ENCODE assay signal across 8 cellular contexts in the genomic region with DNA sequence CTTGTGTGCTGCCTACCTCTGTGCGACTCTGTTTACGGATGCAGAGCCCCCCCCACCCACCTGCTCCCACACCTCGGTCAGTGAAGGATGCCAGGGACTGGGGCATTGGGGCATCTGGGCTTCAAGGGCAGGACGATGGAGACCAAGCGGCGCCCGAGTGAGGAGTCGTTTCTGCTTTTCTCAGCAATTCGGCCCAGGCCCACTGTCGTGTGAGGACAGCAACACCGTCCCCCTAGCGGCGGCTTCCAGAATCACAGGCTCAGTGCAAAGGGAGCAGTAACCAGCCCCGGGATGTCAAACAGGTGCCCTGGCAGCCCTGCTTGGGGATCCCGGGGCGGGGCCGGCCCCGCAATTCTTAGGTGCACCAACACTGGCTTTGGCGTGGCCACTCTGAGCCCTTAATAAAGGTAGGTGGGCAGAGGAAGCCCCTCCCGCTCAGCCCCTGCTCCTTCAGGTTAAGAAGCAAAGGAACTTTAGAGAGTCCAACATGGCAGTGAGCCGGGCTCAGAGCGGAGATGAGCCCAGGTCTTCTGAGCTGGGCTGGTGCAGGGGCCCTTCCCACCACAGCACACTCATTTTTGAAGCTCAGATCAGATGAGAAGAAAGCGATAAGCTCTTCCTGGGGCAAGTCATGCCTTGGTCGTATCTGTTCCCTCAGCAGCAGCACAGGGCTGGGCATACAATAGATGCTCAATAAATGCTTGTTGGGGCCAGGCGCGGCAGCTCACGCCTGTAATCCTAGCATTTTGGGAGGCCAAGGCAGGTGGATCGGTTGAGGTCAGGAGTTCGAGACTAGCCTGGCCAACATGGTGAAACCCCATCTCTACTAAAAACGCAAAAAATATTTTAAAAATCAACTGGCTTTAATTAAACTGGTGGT. TPM values are rescaled to one million over a fixed set of nuclear protein-coding genes. Genes with fewer than 3 reads are reported as not detected.
A peak's percentile ranks its signal among the peaks of the same experiment; 100 is the strongest.
DNase-seq lines count a peak whose midpoint lies in the region; ATAC-seq and TF ChIP-seq lines count a peak whose summit lies in the region.

No MANE protein-coding gene starts in this region.

- peak; percentile 83 for ATAC-seq in stimulated activated naive CD8-positive, alpha-beta T cell treated with anti-CD3 and anti-CD28 coated beads, Interleukin-15, Interleukin-2, amounts not matched to agents 100 U/mL and 50 U/mL, for 24 hours
- ATAC-seq in HG03439 (IDR thresholded peaks at IDR 0.05; ENCODE audit: unreplicated experiment): no peak

- TF ChIP-seq CTCF in OCI-LY3 (IDR thresholded peaks at IDR 0.05; ENCODE audit: low read depth, low read length): peak; percentile 61
- TF ChIP-seq CTCF in fibroblast of lung (conservative IDR thresholded peaks at IDR 0.05 in 1 of 2, IDR thresholded peaks at IDR 0.05 in 1 of 2; ENCODE audit: low read depth in 1 of 2, low read length in 2 of 2): peak; percentile 76 to 88
- TF ChIP-seq CTCF in nephron progenitor cell (IDR thresholded peaks at IDR 0.05): peak; percentile 89

- no peak overlapping the region for H2AFZ ChIP-seq in OCI-LY3 (ENCODE audit: low read depth, low read length)
- no peak overlapping the region for H2AFZ ChIP-seq in fibroblast of lung (ENCODE audit: low read length)

- H3K4me2 ChIP-seq in OCI-LY3 (ENCODE audit: low read length) (peak overlapping the region; percentile 62), fibroblast of lung (ENCODE audit: extremely low read depth, insufficient read depth, low read length) (no peak overlapping the region)

- H3K4me1 ChIP-seq in OCI-LY3 (ENCODE audit: low read length): peaks cover 18% of the 10 kb centered on the region
- no peaks in the 10 kb centered on the region for H3K4me1 ChIP-seq in fibroblast of lung (ENCODE audit: control insufficient read depth, extremely low read depth, insufficient read depth, low read length)

- peaks cover 53% of the 10 kb centered on the region for H3K27me3 Mint-ChIP-seq in nephron progenitor cell (ENCODE audit: low read depth, poor library complexity)

- H3K9ac ChIP-seq in OCI-LY3 (ENCODE audit: low read length): no peak overlapping the region
- H3K9ac ChIP-seq in fibroblast of lung (ENCODE audit: insufficient read depth, low read length): no peak overlapping the region

- H3K27ac ChIP-seq in OCI-LY3 (ENCODE audit: low read length) (no peak overlapping the region), fibroblast of lung (ENCODE audit: insufficient read depth, low read length) (no peak overlapping the region)

- H3K79me2 ChIP-seq in OCI-LY3 (ENCODE audit: low read length): no peaks in the 10 kb centered on the region
- no peaks in the 10 kb centered on the region for H3K79me2 ChIP-seq in fibroblast of lung (ENCODE audit: control insufficient read depth, insufficient read depth, low read length)

- peaks cover 44% of the 10 kb centered on the region for H3K27me3 ChIP-seq in OCI-LY3 (ENCODE audit: low read depth, low read length)
- peaks cover 5% of the 10 kb centered on the region for H3K27me3 ChIP-seq in fibroblast of lung (ENCODE audit: control insufficient read depth, insufficient read depth, low read length)

- H3K4me1 Mint-ChIP-seq in nephron progenitor cell: peaks cover 34% of the 10 kb centered on the region

- H3K27ac Mint-ChIP-seq in nephron progenitor cell: no peak overlapping the region

- H3K36me3 ChIP-seq in OCI-LY3 (replicated peaks; ENCODE audit: low read depth, low read length): no peaks in the 10 kb centered on the region
- H3K36me3 ChIP-seq in fibroblast of lung (ENCODE audit: control insufficient read depth, insufficient read depth, low read length): no peaks in the 10 kb centered on the region

- H3K4me3 ChIP-seq in OCI-LY3 (ENCODE audit: low read length): no peak overlapping the region
- no peak overlapping the region for H3K4me3 ChIP-seq in fibroblast of lung (replicated peaks in 1 of 4; ENCODE audit: control extremely low read depth in 1 of 4, insufficient read depth in 1 of 4, low read depth in 3 of 4, low read length in 4 of 4)

- no peaks in the 10 kb centered on the region for H3K9me3 Mint-ChIP-seq in nephron progenitor cell

- peak; percentile 78 for DNase-seq in ELR (ENCODE audit: low read depth)
- peak; percentile 88 for DNase-seq in HT-29 (ENCODE audit: low spot score)
- peak; percentile 80 for DNase-seq in activated T-cell treated with anti-CD3 and anti-CD28 coated beads for 48 hours (ENCODE audit: low read depth)
- DNase-seq in fibroblast of lung (ENCODE audit: low read depth in 2 of 2): peak; percentile 46 to 59
- DNase-seq in nephron progenitor cell: peak; percentile 96
- DNase-seq in stimulated activated naive CD8-positive, alpha-beta T cell treated with anti-CD3 and anti-CD28 coated beads, Interleukin-15, Interleukin-2, amounts not matched to agents 100 U/mL and 50 U/mL, for 24 hours: peak; percentile 89

- H3K9me3 ChIP-seq in OCI-LY3 (ENCODE audit: insufficient read depth, low read length): no peaks in the 10 kb centered on the region
- no peaks in the 10 kb centered on the region for H3K9me3 ChIP-seq in fibroblast of lung (ENCODE audit: control insufficient read depth, insufficient read depth, low read depth, low read length)

- H4K20me1 ChIP-seq in OCI-LY3 (ENCODE audit: insufficient read depth, low read length) (no peaks in the 10 kb centered on the region; the same call in 1 of the 2 replicates), fibroblast of lung (ENCODE audit: control insufficient read depth, extremely low read depth, insufficient read depth, low read length) (no peaks in the 10 kb centered on the region)

- no peaks in the 10 kb centered on the region for H3K36me3 Mint-ChIP-seq in nephron progenitor cell (ENCODE audit: low read depth)

- H3K4me3 Mint-ChIP-seq in nephron progenitor cell: no peak overlapping the region

RNA-seq across cellular contexts. Expression of a gene that starts 51.3 kb away (rescaled TPM):
- total RNA-seq in HT-29 (2014; rRNA removed; shearing (Covaris generic)): 55.7 and 59.7 TPM in 2 replicates
- total RNA-seq in fibroblast of lung: 81.4 and 97.1 TPM in 2 replicates
- polyA plus RNA-seq in fibroblast of lung: 161 and 167 TPM in 2 replicates
- 125 and 151 TPM in 2 replicates for polyA plus RNA-seq in fibroblast of lung (2012)
- polyA minus RNA-seq in fibroblast of lung (ENCODE audit: low replicate concordance): 31.4 and 32.4 TPM in 2 replicates
